12 cellular contexts compared by ENCODE assay signal in the genomic region with DNA sequence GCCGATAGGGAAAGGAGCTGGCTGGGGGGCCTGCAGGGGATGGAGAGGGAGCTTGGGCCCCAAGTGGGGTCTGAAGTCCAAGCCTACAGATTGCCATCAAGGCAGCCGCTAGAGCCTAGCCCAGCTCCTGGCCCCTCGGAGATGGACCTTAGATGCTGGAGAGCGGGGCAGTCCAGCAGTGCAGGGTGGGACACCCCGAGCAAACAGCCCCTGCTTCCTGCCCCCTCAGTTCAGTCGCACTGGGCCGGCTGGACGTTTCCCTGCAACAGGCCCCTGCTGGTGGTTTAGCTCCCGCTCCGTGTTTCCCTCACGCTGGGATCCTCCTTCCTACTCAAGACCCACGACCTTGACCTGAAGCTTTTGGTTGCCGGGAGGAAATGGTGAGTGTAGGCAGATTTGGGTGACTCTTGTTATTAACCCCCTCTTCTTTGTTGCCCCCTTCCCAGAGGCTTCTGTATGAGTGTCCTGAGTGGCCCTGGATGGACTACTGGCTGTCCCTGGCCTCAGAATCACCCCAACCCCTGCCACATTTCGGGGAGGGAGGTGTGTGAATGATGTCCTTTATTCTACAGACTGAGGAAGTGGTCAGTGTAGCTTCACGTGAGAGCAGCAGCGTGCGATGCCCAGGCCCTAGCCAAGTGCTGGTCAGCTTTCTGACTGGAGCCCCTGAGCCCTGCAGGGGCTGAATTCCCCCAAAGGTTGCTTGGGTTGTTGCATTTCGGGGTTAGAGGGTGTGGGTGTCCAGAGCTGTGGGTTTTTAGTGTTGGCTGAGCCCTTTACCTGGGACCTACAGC. TPM values are rescaled to one million over a fixed set of nuclear protein-coding genes. Genes with fewer than 3 reads are reported as not detected.
DNase-seq lines count a peak whose midpoint lies in the region; ATAC-seq, FAIRE-seq and TF ChIP-seq lines count a peak whose summit lies in the region.
"Had no signal": no experiment of that assay in that cellular context is flagged by ENCODE, and none has a peak within 500 bp of the region (broad histone marks: within the 10 kb centered on the region; RNA-seq: fewer than 3 reads in every experiment).

No MANE protein-coding gene starts in this region.

- peak; percentile 17 for TF ChIP-seq CTCF in brain microvascular endothelial cell (IDR thresholded peaks at IDR 0.05; ENCODE audit: low read depth, low read length, missing control alignments)
- no peak for TF ChIP-seq CTCF in HepG2 (CRISPR knock-in tag; IDR thresholded peaks at IDR 0.05)
- TF ChIP-seq CTCF in stomach (IDR thresholded peaks at IDR 0.05): no peak

- CTCF ChIA-PET in HepG2 (lab: Yijun Ruan, JAX; ENCODE audit: low intra/inter-chr PET ratio, low total read pairs): no interaction called here

- H3K79me2 ChIP-seq in HepG2 (ENCODE audit: insufficient read depth, low read length): peaks cover 20% of the 10 kb centered on the region

- ATAC-seq in HepG2 (peak; percentile 5), HG03460 (IDR thresholded peaks at IDR 0.05; ENCODE audit: unreplicated experiment) (no peak)

- BruUV-seq in HepG2 (replicated peaks; lab: Mats Ljungman, UMichigan): no TSS peak

- peak overlapping the region; percentile 91 for H3K4me2 ChIP-seq in HepG2 (ENCODE audit: low read depth, low read length)

- H2AFZ ChIP-seq in HepG2 (ENCODE audit: low read length): no peak overlapping the region

- intact Hi-C loops in HepG2 (cut with micrococcal nuclease; ENCODE audit: unreplicated experiment) (loop anchor here (2.0 kb wide), 1 partner anchor 47 kb away; no protein-coding TSS in a partner anchor), stomach (cut with DNase I; ENCODE audit: low total_unique reads) (no loop called here)

- peak in 1 of 2 experiments; percentile 47; a peak in 1 of 4 replicates for TF ChIP-seq EP300 in HepG2 (IDR thresholded peaks at IDR 0.05; ENCODE audit: low read depth in 2 of 2, low read length in 2 of 2)
- no peak for TF ChIP-seq EP300 in HepG2 (CRISPR knock-in tag; IDR thresholded peaks at IDR 0.05; ENCODE audit: borderline replicate concordance)
- no peak for TF ChIP-seq EP300 in stomach (IDR thresholded peaks at IDR 0.05)

- in situ Hi-C loops in brain microvascular endothelial cell (cut with HindIII; ENCODE audit: low pct_ligation_motif_present, low sequenced_read_pairs): no loop called here
- in situ Hi-C loops in HepG2 (cut with HindIII; ENCODE audit: extremely low pct_ligation_motif_present, low pct_unique_long_range_greater_than_20kb): no loop called here

- 51% methylated on average over 8 of the region's 18 CpGs for WGBS in HepG2 (ENCODE audit: low lambda C conversion rate)
- WGBS in stomach, 5 donors: 73 to 84% (median 76%) methylated on average over 17 to 18 of the region's 18 CpGs

- TF ChIP-seq POLR2A in HepG2 (IDR thresholded peaks at IDR 0.05; ENCODE audit: insufficient read depth in 1 of 2, low read depth in 2 of 2, low read length in 2 of 2) (no peak), stomach (IDR thresholded peaks at IDR 0.05) (no peak)

- H3K4me3 ChIP-seq in brain microvascular endothelial cell (ENCODE audit: low read depth, low read length): no peak overlapping the region
- peak overlapping the region; percentile 86 to 97 (median 86); a peak in 5 of 6 replicates for H3K4me3 ChIP-seq in HepG2 (replicated peaks in 1 of 3; ENCODE audit: insufficient read depth in 1 of 3, low read depth in 2 of 3, low read length in 3 of 3)
- peak overlapping the region in 2 of 4 donors; percentile 67 to 73 for H3K4me3 ChIP-seq in stomach

- no peaks in the 10 kb centered on the region for H3K27me3 ChIP-seq in brain microvascular endothelial cell (replicated peaks)
- no peaks in the 10 kb centered on the region; a peak in 1 of 5 replicates for H3K27me3 ChIP-seq in HepG2 (ENCODE audit: control insufficient read depth in 1 of 2, insufficient read depth in 2 of 2, low read length in 2 of 2)
- no peaks in the 10 kb centered on the region for H3K27me3 ChIP-seq in stomach

- H3K9me3 ChIP-seq in HepG2 (ENCODE audit: low read length): no peaks in the 10 kb centered on the region
- H3K9me3 ChIP-seq in stomach: no peaks in the 10 kb centered on the region

- no peak for TF ChIP-seq RAD21 in HepG2 (CRISPR knock-in tag; IDR thresholded peaks at IDR 0.05)

- H3K27ac ChIP-seq in brain microvascular endothelial cell: no peak overlapping the region
- H3K27ac ChIP-seq in HepG2 (ENCODE audit: extremely low read length, insufficient read depth, low read length): peak overlapping the region; percentile 56
- peak overlapping the region in 4 of 5 donors; percentile 76 to 87 (median 82) for H3K27ac ChIP-seq in stomach

- H3K4me1 ChIP-seq in HepG2 (ENCODE audit: insufficient read depth, low read length): peaks cover 37% of the 10 kb centered on the region
- H3K4me1 ChIP-seq in stomach: peaks cover 27 to 82% (median 54%) of the 10 kb centered on the region in 4 donors

- H3K36me3 ChIP-seq in brain microvascular endothelial cell (replicated peaks): no peaks in the 10 kb centered on the region
- H3K36me3 ChIP-seq in HepG2 (replicated peaks in 1 of 2; ENCODE audit: control insufficient read depth in 1 of 2, insufficient read depth in 2 of 2, low read length in 2 of 2): no peaks in the 10 kb centered on the region
- no peaks in the 10 kb centered on the region for H3K36me3 ChIP-seq in stomach

- DNase-seq in COLO829 (ENCODE audit: low spot score) (peak; percentile 77), brain microvascular endothelial cell (no peak), HepG2 (ENCODE audit: low spot score) (peak; percentile 28), stomach (no peak), activated T-cell treated with anti-CD3 and anti-CD28 coated beads for 4 hours (no peak), NCI-H510A treated with DMSO at 0.1 percent for 48 hours (lab: John Stamatoyannopoulos, UW) (no peak)
- DNase-seq in central memory CD4-positive, alpha-beta T cell: no peak
- DNase-seq: activated CD4-positive, alpha-beta T cell treated with anti-CD3 and anti-CD28 coated beads, Interleukin-2, amount 10 ng/mL, durations not matched to agents 24 days and 14 days; activated gamma-delta T cell treated with Interleukin-2 at 50 U/mL for 16 hours; NCI-H526 treated with DMSO at 0.1 percent for 48 hours; stimulated activated CD4-positive, alpha-beta T cell treated with anti-CD3 and anti-CD28 coated beads, Interleukin-4, amount 100 ng/mL, for 1 hour had no signal

- FAIRE-seq in HepG2 (lab: Jason Lieb, UNC): no peak

- H3K9ac ChIP-seq in HepG2 (ENCODE audit: insufficient read depth, low read depth, low read length): peak overlapping the region; percentile 70

- POLR2A ChIA-PET in HepG2 (lab: Yijun Ruan, JAX): interaction anchor here (1.0 to 3.7 kb wide), 4 partner anchors 31 to 90 kb away, joined by 3 to 24 read pairs (median 4); a partner anchor contains a TSS

- no peaks in the 10 kb centered on the region for H4K20me1 ChIP-seq in HepG2 (ENCODE audit: insufficient read depth, low read length)

RNA-seq across cellular contexts. Expression of a gene that starts 2.7 kb away (rescaled TPM):
- total RNA-seq in HepG2 (2016; rRNA removed; fragmentation: Illumina TruSeq; extraction: Trizol): 7.4 and 13.3 TPM in 2 replicates
- 26.0 and 28.4 TPM in 2 replicates for total RNA-seq in HepG2 (2016; cell fraction: cytosol; rRNA removed; fragmentation: Illumina TruSeq; extraction: Trizol; ENCODE audit: low read depth)
- 6.5 and 14.0 TPM in 2 replicates for total RNA-seq in HepG2 (2016; cell fraction: insoluble cytoplasmic fraction; rRNA removed; fragmentation: Illumina TruSeq; extraction: Trizol)
- 29.9 and 31.6 TPM in 2 replicates for total RNA-seq in HepG2 (2016; cell fraction: membrane; rRNA removed; fragmentation: Illumina TruSeq; extraction: Trizol)
- 10.2 and 12.2 TPM in 2 replicates for total RNA-seq in HepG2 (2016; cell fraction: nucleus; rRNA removed; fragmentation: Illumina TruSeq; extraction: Trizol)
- polyA plus RNA-seq in HepG2 (2011; rRNA removed): 9.1 and 12.5 TPM in 2 replicates
- 8.8 and 9.2 TPM in 2 replicates for polyA plus RNA-seq in HepG2 (2011; cell fraction: cytosol; rRNA removed)
- 15.0 and 15.5 TPM in 2 replicates for polyA plus RNA-seq in HepG2 (2011; cell fraction: nucleus; rRNA removed)
- 7.8 and 8.2 TPM in 2 replicates for polyA plus RNA-seq in HepG2 (2012)
- polyA plus RNA-seq in HepG2 (2016; cell fraction: cytosol; fragmentation: Illumina TruSeq; extraction: Trizol; ENCODE audit: low read depth): 22.6 and 26.2 TPM in 2 replicates
- polyA plus RNA-seq in HepG2 (2016; cell fraction: insoluble cytoplasmic fraction; fragmentation: Illumina TruSeq; extraction: Trizol; ENCODE audit: low read depth): 7.6 and 9.2 TPM in 2 replicates
- polyA plus RNA-seq in HepG2 (2016; cell fraction: membrane; fragmentation: Illumina TruSeq; extraction: Trizol; ENCODE audit: low read depth): 26.9 and 30.2 TPM in 2 replicates
- 24.7 and 27.7 TPM in 2 replicates for polyA plus RNA-seq in HepG2 (2016; cell fraction: nucleus; fragmentation: Illumina TruSeq; extraction: Trizol; ENCODE audit: insufficient read depth, low read depth)
- polyA minus RNA-seq in HepG2 (2011; rRNA and poly(A)+ RNA removed; ENCODE audit: low replicate concordance): 17.0 and 116 TPM in 2 replicates
- polyA minus RNA-seq in HepG2 (2011; cell fraction: cytosol; rRNA and poly(A)+ RNA removed): 3.8 and 4.3 TPM in 2 replicates
- 5.8 and 7.1 TPM in 2 replicates for polyA minus RNA-seq in HepG2 (2011; cell fraction: nucleus; rRNA and poly(A)+ RNA removed)
- total RNA-seq in stomach: 10 to 100 TPM in 3 of 5 donors, 1 to 10 TPM in 1, not detected in 1; 9.9 to 31.0 (median 18.4) TPM
- polyA plus RNA-seq in stomach: 10 to 100 TPM; 12.5 to 26.0 (median 15.7) TPM

RNA-seq across cellular contexts. Expression of a gene that starts 54.3 kb away (rescaled TPM):
- total RNA-seq in HepG2 (2016; rRNA removed; fragmentation: Illumina TruSeq; extraction: Trizol) (21.9 and 24.1 TPM in 2 replicates), stomach (10 to 100 TPM in 2 of 5 donors, 1 to 10 TPM in 3; 1.8 to 60.3 (median 5.9) TPM)
- total RNA-seq in HepG2 (2016; cell fraction: cytosol; rRNA removed; fragmentation: Illumina TruSeq; extraction: Trizol; ENCODE audit: low read depth): 4.3 and 4.6 TPM in 2 replicates
- 20.7 and 23.2 TPM in 2 replicates for total RNA-seq in HepG2 (2016; cell fraction: insoluble cytoplasmic fraction; rRNA removed; fragmentation: Illumina TruSeq; extraction: Trizol)
- 6.0 and 8.2 TPM in 2 replicates for total RNA-seq in HepG2 (2016; cell fraction: membrane; rRNA removed; fragmentation: Illumina TruSeq; extraction: Trizol)
- 10.8 and 11.7 TPM in 2 replicates for total RNA-seq in HepG2 (2016; cell fraction: nucleus; rRNA removed; fragmentation: Illumina TruSeq; extraction: Trizol)
- polyA plus RNA-seq in HepG2 (2011; rRNA removed) (20.7 and 22.5 TPM in 2 replicates), stomach (10 to 100 TPM; 10.5 to 21.2 (median 14.7) TPM)
- 25.0 and 33.9 TPM in 2 replicates for polyA plus RNA-seq in HepG2 (2011; cell fraction: cytosol; rRNA removed)
- polyA plus RNA-seq in HepG2 (2011; cell fraction: nucleus; rRNA removed): 11.1 and 11.9 TPM in 2 replicates
- polyA plus RNA-seq in HepG2 (2012): 12.9 and 13.5 TPM in 2 replicates
- 4.1 and 4.3 TPM in 2 replicates for polyA plus RNA-seq in HepG2 (2016; cell fraction: cytosol; fragmentation: Illumina TruSeq; extraction: Trizol; ENCODE audit: low read depth)
- polyA plus RNA-seq in HepG2 (2016; cell fraction: insoluble cytoplasmic fraction; fragmentation: Illumina TruSeq; extraction: Trizol; ENCODE audit: low read depth): 29.3 and 35.5 TPM in 2 replicates
- polyA plus RNA-seq in HepG2 (2016; cell fraction: membrane; fragmentation: Illumina TruSeq; extraction: Trizol; ENCODE audit: low read depth): 5.8 and 6.4 TPM in 2 replicates
- 15.1 and 15.2 TPM in 2 replicates for polyA plus RNA-seq in HepG2 (2016; cell fraction: nucleus; fragmentation: Illumina TruSeq; extraction: Trizol; ENCODE audit: insufficient read depth, low read depth)
- 16.9 and 47.3 TPM in 2 replicates for polyA minus RNA-seq in HepG2 (2011; rRNA and poly(A)+ RNA removed; ENCODE audit: low replicate concordance)
- polyA minus RNA-seq in HepG2 (2011; cell fraction: cytosol; rRNA and poly(A)+ RNA removed): 5.5 and 10.6 TPM in 2 replicates
- 7.1 and 7.6 TPM in 2 replicates for polyA minus RNA-seq in HepG2 (2011; cell fraction: nucleus; rRNA and poly(A)+ RNA removed)

Comparison
In these comparisons a context has a peak if more than half of its experiments do, and no peak if none do; other contexts are left out.
1. DNase-seq: peak in COLO829 (single experiment) and HepG2 (single experiment); none in brain microvascular endothelial cell (single experiment), stomach (single experiment), central memory CD4-positive, alpha-beta T cell (single experiment), activated T-cell treated with anti-CD3 and anti-CD28 coated beads for 4 hours (single experiment) and NCI-H510A treated with DMSO at 0.1 percent for 48 hours (single experiment).